24 cellular contexts compared by ENCODE assay signal in the genomic region with DNA sequence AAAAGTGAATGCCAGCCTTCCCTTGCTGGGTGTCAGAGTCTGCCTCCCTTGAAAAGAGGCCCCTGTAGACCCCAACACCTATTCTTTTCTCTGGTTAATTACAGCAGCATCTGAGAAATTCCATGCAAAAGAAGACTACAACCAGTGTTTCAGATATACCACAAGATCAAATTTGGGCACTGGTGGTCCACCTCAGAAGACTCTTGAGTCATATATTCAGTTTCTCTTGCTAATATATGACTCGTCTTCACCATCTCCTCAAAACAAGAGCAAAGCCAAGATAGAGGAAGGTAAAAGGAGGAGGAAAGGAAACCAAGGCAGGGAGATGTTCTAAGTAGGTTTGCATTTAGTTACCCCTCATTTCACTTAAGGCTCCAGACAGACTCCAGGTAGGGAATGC.
"Had no signal": no experiment of that assay in that cellular context is flagged by ENCODE, and none has a peak within 500 bp of the region (broad histone marks: within the 10 kb centered on the region; RNA-seq: fewer than 3 reads in every experiment).

No MANE protein-coding gene starts in this region.

- ATAC-seq: effector memory CD8-positive, alpha-beta T cell; left lobe of liver; naive thymus-derived CD8-positive, alpha-beta T cell; psoas muscle; right cardiac atrium; stimulated activated memory B cell treated with anti-CD40 and anti-IgM and Interleukin-4, amounts not matched to agents 10 μg/mL and 1 μg/mL and 100 μg/mL, for 72 hours; upper lobe of right lung had no signal

- DNase-seq: cortex of kidney; effector memory CD8-positive, alpha-beta T cell; erythroblast; kidney; naive thymus-derived CD8-positive, alpha-beta T cell; nephron progenitor cell; occipital lobe; ovary; posterior cingulate gyrus; psoas muscle; right cardiac atrium; sigmoid colon; stimulated activated CD4-positive, alpha-beta T cell treated with anti-CD3 and anti-CD28 coated beads, Interleukin-2, amount 100 ng/mL, for 24 hours; stimulated activated CD4-positive, alpha-beta T cell treated with anti-CD3 and anti-CD28 coated beads, Interleukin-4, amount 100 ng/mL, for 24 hours; transverse colon; upper lobe of right lung; uterus had no signal

- H3K27ac ChIP-seq: ovary, psoas muscle, sigmoid colon, suprapubic skin, transverse colon, upper lobe of right lung, uterus had no signal

- H3K9me3 Mint-ChIP-seq: effector memory CD8-positive, alpha-beta T cell; memory B cell; mesothelial cell of epicardium; nephron progenitor cell; stimulated activated memory B cell treated with anti-CD40 and anti-IgM and Interleukin-4, amounts not matched to agents 10 μg/mL and 1 μg/mL and 100 μg/mL, for 72 hours had no signal

- H3K36me3 ChIP-seq: ovary, sigmoid colon, suprapubic skin, transverse colon, upper lobe of right lung, uterus had no signal

- H3K4me3 ChIP-seq: lung, ovary, psoas muscle, sigmoid colon, suprapubic skin, transverse colon, upper lobe of right lung, uterus had no signal

- H3K9me3 ChIP-seq: ovary, psoas muscle, sigmoid colon, suprapubic skin, transverse colon, upper lobe of right lung, uterus had no signal

- H3K4me3 Mint-ChIP-seq: effector memory CD8-positive, alpha-beta T cell; memory B cell; mesothelial cell of epicardium; naive thymus-derived CD8-positive, alpha-beta T cell; nephron progenitor cell; stimulated activated memory B cell treated with anti-CD40 and anti-IgM and Interleukin-4, amounts not matched to agents 10 μg/mL and 1 μg/mL and 100 μg/mL, for 72 hours; stimulated activated naive CD8-positive, alpha-beta T cell treated with anti-CD3 and anti-CD28 coated beads, Interleukin-15, Interleukin-2, amounts not matched to agents 100 ng/mL and 50 ng/mL, for 24 hours had no signal

- H3K4me1 Mint-ChIP-seq: memory B cell; mesothelial cell of epicardium; naive thymus-derived CD8-positive, alpha-beta T cell; nephron progenitor cell; stimulated activated memory B cell treated with anti-CD40 and anti-IgM and Interleukin-4, amounts not matched to agents 10 μg/mL and 1 μg/mL and 100 μg/mL, for 72 hours had no signal

- H3K4me1 ChIP-seq: psoas muscle, sigmoid colon, suprapubic skin, transverse colon, upper lobe of right lung, uterus had no signal

- H3K27ac Mint-ChIP-seq: effector memory CD8-positive, alpha-beta T cell; memory B cell; mesothelial cell of epicardium; naive thymus-derived CD8-positive, alpha-beta T cell; nephron progenitor cell; stimulated activated memory B cell treated with anti-CD40 and anti-IgM and Interleukin-4, amounts not matched to agents 10 μg/mL and 1 μg/mL and 100 μg/mL, for 72 hours; stimulated activated naive CD8-positive, alpha-beta T cell treated with anti-CD3 and anti-CD28 coated beads, Interleukin-15, Interleukin-2, amounts not matched to agents 100 ng/mL and 50 ng/mL, for 24 hours had no signal

- H3K27me3 ChIP-seq: ovary, sigmoid colon, suprapubic skin, transverse colon, upper lobe of right lung, uterus had no signal

- H3K36me3 Mint-ChIP-seq: memory B cell; mesothelial cell of epicardium; naive thymus-derived CD8-positive, alpha-beta T cell; stimulated activated memory B cell treated with anti-CD40 and anti-IgM and Interleukin-4, amounts not matched to agents 10 μg/mL and 1 μg/mL and 100 μg/mL, for 72 hours had no signal

- H3K27me3 Mint-ChIP-seq: memory B cell had no signal
